In genomic region chrX:121333942-121334341, GRCh38 we compare ENCODE assay signal across 20 cellular contexts.
DNase-seq lines count a peak whose midpoint lies in the region; ATAC-seq, FAIRE-seq and TF ChIP-seq lines count a peak whose summit lies in the region.
"Had no signal": no experiment of that assay in that cellular context is flagged by ENCODE, and none has a peak within 500 bp of the region (broad histone marks: within the 10 kb centered on the region; RNA-seq: fewer than 3 reads in every experiment).

No MANE protein-coding gene starts in this region.

- H3K4me1 ChIP-seq in left ventricle myocardium inferior (no peaks in the 10 kb centered on the region), heart right ventricle (no peaks in the 10 kb centered on the region)
- H3K4me1 ChIP-seq: colonic mucosa, foreskin keratinocyte, lower lobe of right lung had no signal

- 43 to 51% methylated on average over 3 of the region's 3 CpGs for WGBS in heart right ventricle, 2 donors

- H3K27ac ChIP-seq in left ventricle myocardium inferior (replicated peaks) (no peak overlapping the region), heart right ventricle (no peak overlapping the region)
- H3K27ac ChIP-seq: colonic mucosa, foreskin keratinocyte, lower lobe of right lung had no signal

- H3K9me3 ChIP-seq in left ventricle myocardium inferior (replicated peaks) (no peaks in the 10 kb centered on the region), heart right ventricle (no peaks in the 10 kb centered on the region)
- H3K9me3 ChIP-seq: colonic mucosa, lower lobe of right lung had no signal

- H3K27me3 ChIP-seq in left ventricle myocardium inferior (ENCODE audit: low read depth) (no peaks in the 10 kb centered on the region), heart right ventricle (no peaks in the 10 kb centered on the region), bronchial epithelial cell (ENCODE audit: control insufficient read depth, insufficient read depth, low read length) (no peaks in the 10 kb centered on the region)
- H3K27me3 ChIP-seq: colonic mucosa, foreskin keratinocyte had no signal

- FAIRE-seq in bronchial epithelial cell (lab: Jason Lieb, UNC), result no peak
- FAIRE-seq: G401.6 had no signal

- ATAC-seq in heart right ventricle (no peak), left cardiac atrium (no peak), left ventricle myocardium superior (no peak)
- ATAC-seq: foreskin keratinocyte, HCT116, lower lobe of right lung, Panc1 had no signal

- DNase-seq in left ventricle myocardium inferior (no peak), heart right ventricle (no peak), NCI-H748 (lab: John Stamatoyannopoulos, UW; ENCODE audit: unreplicated experiment) (peak; percentile 31), bronchial epithelial cell (ENCODE audit: low read depth) (peak; percentile 0), glomerular visceral epithelial cell (ENCODE audit: extremely low spot score) (no peak), cortex of kidney (lab: John Stamatoyannopoulos, UW) (no peak), left cardiac atrium (no peak), left ventricle myocardium superior (no peak)
- DNase-seq: activated CD4-positive, alpha-beta T cell treated with anti-CD3 and anti-CD28 coated beads, Interleukin-2, amount 50 U/mL, for 4 hours; activated naive CD4-positive, alpha-beta T cell treated with anti-CD3 and anti-CD28 coated beads, Interleukin-2, amount 10 ng/mL, durations not matched to agents 7 days and 5 days; colonic mucosa; COR-L47; foreskin keratinocyte; lower lobe of right lung; NCI-H187 treated with DMSO at 0.1 percent for 48 hours; NCI-H446; SW 1271 had no signal

- TF ChIP-seq CTCF in left ventricle myocardium inferior (IDR thresholded peaks at IDR 0.05; ENCODE audit: borderline replicate concordance) (peak; percentile 15), heart right ventricle (IDR thresholded peaks at IDR 0.05) (no peak), bronchial epithelial cell (IDR thresholded peaks at IDR 0.05; ENCODE audit: insufficient read depth, low read length, severe bottlenecking) (no peak)

- H3K4me3 ChIP-seq in left ventricle myocardium inferior, result no peak overlapping the region
- H3K4me3 ChIP-seq in heart right ventricle, result no peak overlapping the region
- no peak overlapping the region for H3K4me3 ChIP-seq in bronchial epithelial cell (ENCODE audit: low read depth, low read length)
- H3K4me3 ChIP-seq: colonic mucosa, lower lobe of right lung had no signal

- H3K36me3 ChIP-seq in left ventricle myocardium inferior (no peaks in the 10 kb centered on the region), heart right ventricle (no peaks in the 10 kb centered on the region), bronchial epithelial cell (ENCODE audit: control insufficient read depth, insufficient read depth, low read length) (no peaks in the 10 kb centered on the region)
- H3K36me3 ChIP-seq: colonic mucosa, lower lobe of right lung had no signal

- intact Hi-C loops in left ventricle myocardium inferior (cut with micrococcal nuclease), result no loop called here
- intact Hi-C loops in heart right ventricle (cut with DNase I), result no loop called here
- intact Hi-C loops in left cardiac atrium (cut with DNase I), result no loop called here
- intact Hi-C loops in left ventricle myocardium superior (cut with micrococcal nuclease), result no loop called here

Comparison
In these comparisons a context has a peak if more than half of its experiments do, and no peak if none do; other contexts are left out.
1. DNase-seq: peak in NCI-H748 (single experiment) and bronchial epithelial cell (single experiment); none in left ventricle myocardium inferior (single experiment), heart right ventricle (0 of 2), glomerular visceral epithelial cell (single experiment), cortex of kidney (single experiment), left cardiac atrium (single experiment) and left ventricle myocardium superior (single experiment).